Comparison of ENCODE assay signal across 8 cellular contexts in genomic region chr17:74442670-74443515, GRCh38. TPM values are rescaled to one million over a fixed set of nuclear protein-coding genes. Genes with fewer than 3 reads are reported as not detected.
DNase-seq lines count a peak whose midpoint lies in the region; ATAC-seq and TF ChIP-seq lines count a peak whose summit lies in the region.

No MANE protein-coding gene starts in this region.

- H3K9me3 Mint-ChIP-seq in CD4-positive, alpha-beta memory T cell: peaks cover 0 to 27% (median 21%) of the 10 kb centered on the region in 8 donors

- peaks cover 0 to 1% (median 0%) of the 10 kb centered on the region in 4 donors for H3K4me1 Mint-ChIP-seq in CD4-positive, alpha-beta memory T cell

- no peak overlapping the region for H3K4me3 Mint-ChIP-seq in CD4-positive, alpha-beta memory T cell

- no peak overlapping the region for H3K9ac ChIP-seq in HUES64 (ENCODE audit: low read depth, low read length)
- H3K9ac ChIP-seq in SK-N-MC (ENCODE audit: insufficient read length): peak overlapping the region; percentile 26

- H3K27me3 ChIP-seq in HUES64 (ENCODE audit: insufficient read depth, low read length): no peaks in the 10 kb centered on the region
- no peaks in the 10 kb centered on the region for H3K27me3 ChIP-seq in CD4-positive, alpha-beta memory T cell (ENCODE audit: insufficient read depth, low read length)

- peaks cover 0 to 2% of the 10 kb centered on the region in 2 donors for H3K27me3 Mint-ChIP-seq in CD4-positive, alpha-beta memory T cell

- H3K27ac ChIP-seq in HUES64 (ENCODE audit: low read depth, low read length) (no peak overlapping the region; the same call in 1 of the 2 replicates), SK-N-MC (no peak overlapping the region)
- H3K27ac ChIP-seq in CD4-positive, alpha-beta memory T cell (ENCODE audit: low read depth, low read length): no peak overlapping the region

- 59% methylated on average over 27 of the region's 28 CpGs for WGBS in HUES64

- CTCF ChIA-PET in CD4-positive, alpha-beta memory T cell (lab: Charles Lee; ENCODE audit: partially characterized antibody): interaction anchor here (1.4 to 2.2 kb wide), 2 partner anchors 15 to 72 kb away, joined by 3 to 15 read pairs; no protein-coding TSS in a partner anchor

- ATAC-seq in GM19023 (IDR thresholded peaks at IDR 0.05; ENCODE audit: unreplicated experiment): peak; percentile 62

- peaks cover 8% of the 10 kb centered on the region; the same call in 1 of the 2 replicates for H3K36me3 ChIP-seq in HUES64 (ENCODE audit: insufficient read depth, low read length)
- no peaks in the 10 kb centered on the region for H3K36me3 ChIP-seq in SK-N-MC (ENCODE audit: insufficient read depth, low read length)
- no peaks in the 10 kb centered on the region for H3K36me3 ChIP-seq in CD4-positive, alpha-beta memory T cell (ENCODE audit: insufficient read depth, low read length)

- no peak for TF ChIP-seq CTCF in AG10803 (conservative IDR thresholded peaks at IDR 0.05; ENCODE audit: low read length)

- H3K9me3 ChIP-seq in HUES64 (ENCODE audit: insufficient read depth, low read depth, low read length) (no peaks in the 10 kb centered on the region), SK-N-MC (ENCODE audit: low read depth, low read length) (no peaks in the 10 kb centered on the region)
- no peaks in the 10 kb centered on the region for H3K9me3 ChIP-seq in CD4-positive, alpha-beta memory T cell (ENCODE audit: control insufficient read depth in 1 of 2, low read length in 2 of 2)

- DNase-seq in AG10803 (ENCODE audit: low read depth) (peak; percentile 12), SK-N-MC (ENCODE audit: low read depth, low spot score) (no peak), germinal center (ENCODE audit: low spot score) (peak; percentile 54), nucleus accumbens (lab: John Stamatoyannopoulos, UW) (peak in 45 of 56 donors; percentile 16 to 83 (median 53))
- no peak for DNase-seq in activated CD8-positive, alpha-beta memory T cell treated with anti-CD3 and anti-CD28 coated beads for 24 hours
- no peak for DNase-seq in CD4-positive, alpha-beta memory T cell

- peaks cover 5% of the 10 kb centered on the region; the same call in 1 of the 2 replicates for H3K4me1 ChIP-seq in HUES64 (ENCODE audit: insufficient read depth, low read length)
- no peaks in the 10 kb centered on the region for H3K4me1 ChIP-seq in CD4-positive, alpha-beta memory T cell (ENCODE audit: insufficient read depth, low read length)

- H3K27ac Mint-ChIP-seq in CD4-positive, alpha-beta memory T cell: no peak overlapping the region

- H3K4me3 ChIP-seq in AG10803 (ENCODE audit: low read length) (no peak overlapping the region), HUES64 (ENCODE audit: low read length) (peak overlapping the region; percentile 21; the same call in 1 of the 2 replicates), SK-N-MC (peak overlapping the region; percentile 25; the same call in 1 of the 2 replicates)
- no peak overlapping the region for H3K4me3 ChIP-seq in CD4-positive, alpha-beta memory T cell (ENCODE audit: low read length in 2 of 2)

- intact Hi-C loops in CD4-positive, alpha-beta memory T cell (cut with micrococcal nuclease): no loop called here

- POLR2A ChIA-PET in CD4-positive, alpha-beta memory T cell (lab: Charles Lee; ENCODE audit: partially characterized antibody): no interaction called here

- H3K36me3 Mint-ChIP-seq in CD4-positive, alpha-beta memory T cell: peaks cover 0 to 2% of the 10 kb centered on the region in 2 donors

RNA-seq across cellular contexts. Expression of gene GPRC5C, which starts 11.0 kb away (rescaled TPM):
- polyA plus RNA-seq in HUES64 (2013, experiment 1 of 2): 10.9 TPM
- polyA plus RNA-seq in HUES64 (2013, experiment 2 of 2): 18.4 TPM
- not detected for total RNA-seq in CD4-positive, alpha-beta memory T cell
- not detected for polyA plus RNA-seq in CD4-positive, alpha-beta memory T cell

RNA-seq across cellular contexts. Expression of gene CD300A, which starts 23.5 kb away (rescaled TPM):
- not detected for polyA plus RNA-seq in HUES64 (2013, experiment 1 of 2)
- polyA plus RNA-seq in HUES64 (2013, experiment 2 of 2): not detected
- total RNA-seq in CD4-positive, alpha-beta memory T cell: 10 to 100 TPM; 27.6 to 28.8 TPM
- polyA plus RNA-seq in CD4-positive, alpha-beta memory T cell: 10 to 100 TPM; 38.7 to 51.4 TPM

Comparison
In these comparisons a context has a peak if more than half of its experiments do, and no peak if none do; other contexts are left out.
1. DNase-seq: peak in AG10803 (single experiment), germinal center (single experiment) and nucleus accumbens (45 of 56); none in SK-N-MC (single experiment), activated CD8-positive, alpha-beta memory T cell treated with anti-CD3 and anti-CD28 coated beads for 24 hours (single experiment) and CD4-positive, alpha-beta memory T cell (0 of 5).
2. H3K4me3 ChIP-seq: peak in HUES64 (single experiment) and SK-N-MC (single experiment); none in AG10803 (single experiment) and CD4-positive, alpha-beta memory T cell (0 of 2).